In the genomic region with DNA sequence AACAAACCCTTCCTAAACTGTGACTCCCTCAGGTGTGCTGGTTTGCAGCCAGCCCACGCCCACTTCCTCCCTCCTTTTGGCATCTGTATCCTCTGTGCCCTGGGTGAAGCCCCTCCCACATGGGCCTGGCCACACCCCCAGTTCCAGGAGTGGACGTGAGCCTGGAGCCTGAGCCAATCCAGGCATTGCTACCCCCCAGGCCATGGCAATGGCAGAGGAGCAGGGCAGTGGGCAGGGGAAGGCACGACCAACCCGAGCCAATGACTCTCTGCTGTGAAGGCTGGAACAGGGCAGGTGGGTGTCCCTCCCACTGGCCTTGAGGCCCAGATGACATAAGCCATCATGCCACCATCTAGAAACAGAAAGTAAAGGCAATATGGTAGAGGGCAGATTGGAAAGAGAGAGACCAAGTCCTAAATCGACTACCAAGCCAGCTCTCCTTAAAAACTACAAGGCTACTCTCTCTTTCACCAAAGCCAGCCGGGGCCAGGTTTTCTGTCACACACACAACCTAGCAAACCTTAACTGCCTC, we compare ENCODE assay signal across 8 cellular contexts. TPM values are rescaled to one million over a fixed set of nuclear protein-coding genes. Genes with fewer than 3 reads are reported as not detected.
DNase-seq lines count a peak whose midpoint lies in the region; ATAC-seq and TF ChIP-seq lines count a peak whose summit lies in the region.
"Had no signal": no experiment of that assay in that cellular context is flagged by ENCODE, and none has a peak within 500 bp of the region (broad histone marks: within the 10 kb centered on the region; RNA-seq: fewer than 3 reads in every experiment).

No MANE protein-coding gene starts in this region.

- no peak for TF ChIP-seq POLR2A in breast epithelium (IDR thresholded peaks at IDR 0.05)

- H3K27me3 ChIP-seq in GM06990 (replicated peaks; ENCODE audit: control insufficient read depth, insufficient read depth, low read length) (no peaks in the 10 kb centered on the region), breast epithelium (no peaks in the 10 kb centered on the region)
- no peaks in the 10 kb centered on the region for H3K27me3 ChIP-seq in CD4-positive, alpha-beta memory T cell (ENCODE audit: insufficient read depth, low read length)

- H3K4me1 Mint-ChIP-seq in nephron: peaks cover 71% of the 10 kb centered on the region
- H3K4me1 Mint-ChIP-seq in CD4-positive, alpha-beta memory T cell: peaks cover 0 to 5% (median 0%) of the 10 kb centered on the region in 4 donors
- H3K4me1 Mint-ChIP-seq: central memory CD8-positive, alpha-beta T cell had no signal

- peaks cover 6 to 9% of the 10 kb centered on the region in 2 donors for H3K4me1 ChIP-seq in breast epithelium
- H3K4me1 ChIP-seq in CD4-positive, alpha-beta memory T cell (ENCODE audit: insufficient read depth, low read length): no peaks in the 10 kb centered on the region

- no peak overlapping the region for H3K4me3 Mint-ChIP-seq in nephron
- no peak overlapping the region for H3K4me3 Mint-ChIP-seq in CD4-positive, alpha-beta memory T cell
- H3K4me3 Mint-ChIP-seq: central memory CD8-positive, alpha-beta T cell had no signal

- ATAC-seq in HG03175 (IDR thresholded peaks at IDR 0.05; ENCODE audit: unreplicated experiment) (peak; percentile 48), GM18519 (IDR thresholded peaks at IDR 0.05; ENCODE audit: low FRiP score, unreplicated experiment) (no peak)

- DNase-seq in GM06990 (ENCODE audit: extremely low read depth, insufficient read length): peak; percentile 57
- peak; percentile 89 to 91 for DNase-seq in breast epithelium (ENCODE audit: low spot score in 2 of 2)
- no peak for DNase-seq in CD4-positive, alpha-beta memory T cell
- no peak for DNase-seq in GM19238 (ENCODE audit: insufficient read length, low spot score)

- H3K27ac ChIP-seq in breast epithelium: peak overlapping the region; percentile 74 to 91
- H3K27ac ChIP-seq in CD4-positive, alpha-beta memory T cell (ENCODE audit: low read depth, low read length): no peak overlapping the region

- H3K36me3 Mint-ChIP-seq in nephron (ENCODE audit: low read depth): peaks cover 11% of the 10 kb centered on the region
- peaks cover 2 to 4% of the 10 kb centered on the region in 2 donors for H3K36me3 Mint-ChIP-seq in CD4-positive, alpha-beta memory T cell

- intact Hi-C loops in breast epithelium (cut with DNase I; ENCODE audit: low total_unique reads): no loop called here
- intact Hi-C loops in CD4-positive, alpha-beta memory T cell (cut with micrococcal nuclease): no loop called here

- H3K4me3 ChIP-seq in GM06990 (replicated peaks; ENCODE audit: low read depth, low read length): peak overlapping the region; percentile 1
- peak overlapping the region in 1 of 3 donors; percentile 36 for H3K4me3 ChIP-seq in breast epithelium
- no peak overlapping the region for H3K4me3 ChIP-seq in CD4-positive, alpha-beta memory T cell (ENCODE audit: low read length in 2 of 2)

- no peaks in the 10 kb centered on the region for H3K27me3 Mint-ChIP-seq in nephron (ENCODE audit: low read depth)
- peaks cover 9 to 21% of the 10 kb centered on the region in 2 donors for H3K27me3 Mint-ChIP-seq in CD4-positive, alpha-beta memory T cell

- CTCF ChIA-PET in CD4-positive, alpha-beta memory T cell (lab: Charles Lee; ENCODE audit: partially characterized antibody): no interaction called here

- H3K9me3 Mint-ChIP-seq in nephron: peaks cover 15% of the 10 kb centered on the region
- peaks cover 0 to 13% (median 7%) of the 10 kb centered on the region in 8 donors for H3K9me3 Mint-ChIP-seq in CD4-positive, alpha-beta memory T cell

- H3K27ac Mint-ChIP-seq in nephron: peak overlapping the region; percentile 37 to 90 (median 77)
- H3K27ac Mint-ChIP-seq in CD4-positive, alpha-beta memory T cell: no peak overlapping the region

- H3K36me3 ChIP-seq in GM06990 (ENCODE audit: control insufficient read depth, insufficient read depth, low read length) (no peaks in the 10 kb centered on the region; the same call in none of the 2 replicates), breast epithelium (no peaks in the 10 kb centered on the region)
- H3K36me3 ChIP-seq in CD4-positive, alpha-beta memory T cell (ENCODE audit: insufficient read depth, low read length): no peaks in the 10 kb centered on the region

- TF ChIP-seq CTCF in GM06990 (IDR thresholded peaks at IDR 0.05; ENCODE audit: insufficient read depth, low read length, poor library complexity, severe bottlenecking) (no peak), breast epithelium (IDR thresholded peaks at IDR 0.05) (no peak), nephron (IDR thresholded peaks at IDR 0.05; ENCODE audit: unreplicated experiment in 3 of 3) (no peak)

- H3K9me3 ChIP-seq in breast epithelium: no peaks in the 10 kb centered on the region
- H3K9me3 ChIP-seq in CD4-positive, alpha-beta memory T cell (ENCODE audit: control insufficient read depth in 1 of 2, low read length in 2 of 2): no peaks in the 10 kb centered on the region

- POLR2A ChIA-PET in CD4-positive, alpha-beta memory T cell (lab: Charles Lee; ENCODE audit: partially characterized antibody): no interaction called here

RNA-seq across cellular contexts. Expression of a gene that starts 18.6 kb away (rescaled TPM):
- total RNA-seq in breast epithelium: 10 to 100 TPM in 2 of 3 donors, 1 to 10 TPM in 1; 4.3 to 34.7 (median 20.6) TPM
- total RNA-seq in CD4-positive, alpha-beta memory T cell: 1 to 10 TPM; 6.6 to 8.3 TPM
- 1 to 10 TPM; 2.4 to 3.3 TPM for polyA plus RNA-seq in CD4-positive, alpha-beta memory T cell

Comparison
In these comparisons a context has a peak if more than half of its experiments do, and no peak if none do; other contexts are left out.
1. DNase-seq: peak in GM06990 (single experiment) and breast epithelium (2 of 2); none in CD4-positive, alpha-beta memory T cell (0 of 5) and GM19238 (single experiment).
2. H3K27ac Mint-ChIP-seq: peak in nephron (3 of 3); none in CD4-positive, alpha-beta memory T cell (0 of 7).